In the genomic region with DNA sequence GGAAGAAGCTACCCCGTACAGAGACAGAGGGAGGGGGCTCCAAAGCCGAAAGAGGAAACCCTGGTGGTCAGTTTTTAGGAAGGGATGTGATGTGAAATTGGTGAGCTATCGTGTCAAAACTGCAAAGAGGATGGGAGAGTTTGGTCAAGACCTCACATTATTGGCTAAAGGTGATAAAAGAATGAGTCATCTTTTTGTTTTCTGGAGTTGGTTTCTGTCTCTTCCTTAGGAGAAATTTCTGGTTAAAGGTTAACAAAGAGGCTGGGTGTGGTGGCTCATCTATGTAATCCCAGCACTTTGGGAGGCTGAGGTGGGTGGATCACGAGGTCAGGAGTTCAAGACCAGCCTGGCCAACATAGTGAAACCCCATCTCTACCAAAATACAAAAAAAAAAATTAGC, we compare ENCODE assay signal across 19 cellular contexts.
"Had no signal": no experiment of that assay in that cellular context is flagged by ENCODE, and none has a peak within 500 bp of the region (broad histone marks: within the 10 kb centered on the region; RNA-seq: fewer than 3 reads in every experiment).

No MANE protein-coding gene starts in this region.

- DNase-seq: activated CD4-positive, alpha-beta T cell treated with anti-CD3 and anti-CD28 coated beads, Interleukin-2, amount 50 U/mL, for 48 hours; activated gamma-delta T cell; activated T-cell treated with anti-CD3 and anti-CD28 coated beads, Interleukin-2, amount 50 U/mL, for 48 hours; anterior cingulate cortex; esophagus squamous epithelium; head of caudate nucleus; islet precursor cell; left ventricle myocardium inferior; mesendoderm; ovary; stimulated activated CD4-positive, alpha-beta T cell treated with anti-CD3 and anti-CD28 coated beads, Interleukin-4, amount 100 ng/mL, for 1 hour; stimulated activated CD8-positive, alpha-beta memory T cell treated with anti-CD3 and anti-CD28 coated beads, Interleukin-4, amount 100 ng/mL, for 48 hours; upper lobe of right lung had no signal

- H3K4me3 Mint-ChIP-seq: activated naive CD8-positive, alpha-beta T cell; neural progenitor cell; stimulated activated naive CD8-positive, alpha-beta T cell treated with anti-CD3 and anti-CD28 coated beads, Interleukin-15, Interleukin-2, amounts not matched to agents 100 ng/mL and 50 ng/mL, for 24 hours; T-helper 2 cell treated with Interferon-gamma antibody and Interleukin-4, amounts not matched to agents 5 μg/mL and 100 μg/mL, for 36 hours had no signal

- H3K27ac Mint-ChIP-seq: activated naive CD8-positive, alpha-beta T cell; stimulated activated naive CD8-positive, alpha-beta T cell treated with anti-CD3 and anti-CD28 coated beads, Interleukin-15, Interleukin-2, amounts not matched to agents 100 ng/mL and 50 ng/mL, for 24 hours; T-helper 2 cell treated with Interferon-gamma antibody and Interleukin-4, amounts not matched to agents 5 μg/mL and 100 μg/mL, for 36 hours had no signal

- ATAC-seq: activated CD4-positive, CD25-positive, alpha-beta regulatory T cell treated with anti-CD3 and anti-CD28 coated beads, Interleukin-2, amount 50 U/mL, for 24 hours; foreskin keratinocyte; upper lobe of right lung had no signal

- H3K36me3 Mint-ChIP-seq: activated naive CD8-positive, alpha-beta T cell; neural progenitor cell had no signal

- H3K27me3 Mint-ChIP-seq: activated naive CD8-positive, alpha-beta T cell; stimulated activated naive CD8-positive, alpha-beta T cell treated with anti-CD3 and anti-CD28 coated beads, Interleukin-15, Interleukin-2, amounts not matched to agents 100 ng/mL and 50 ng/mL, for 24 hours had no signal
